9 cellular contexts compared by ENCODE assay signal in genomic region chr5:180201051-180201987, GRCh38. TPM values are rescaled to one million over a fixed set of nuclear protein-coding genes. Genes with fewer than 3 reads are reported as not detected.
DNase-seq lines count a peak whose midpoint lies in the region; ATAC-seq and TF ChIP-seq lines count a peak whose summit lies in the region.
"Had no signal": no experiment of that assay in that cellular context is flagged by ENCODE, and none has a peak within 500 bp of the region (broad histone marks: within the 10 kb centered on the region; RNA-seq: fewer than 3 reads in every experiment).

No MANE protein-coding gene starts in this region.

- TF ChIP-seq CTCF in BE2C (IDR thresholded peaks at IDR 0.05; ENCODE audit: low read depth, low read length) = peak; percentile 67
- TF ChIP-seq CTCF in OCI-LY1 (IDR thresholded peaks at IDR 0.05; ENCODE audit: low read length) = peak; percentile 66
- peak; percentile 46 for TF ChIP-seq CTCF in fibroblast of villous mesenchyme (IDR thresholded peaks at IDR 0.05; ENCODE audit: insufficient read depth, low read depth, low read length)

- H3K4me1 ChIP-seq in BE2C (no peaks in the 10 kb centered on the region), OCI-LY1 (ENCODE audit: insufficient read depth, low read length, severe bottlenecking) (no peaks in the 10 kb centered on the region)

- H3K27me3 ChIP-seq in BE2C (no peaks in the 10 kb centered on the region), H7 (ENCODE audit: control insufficient read depth, insufficient read depth, low read length) (no peaks in the 10 kb centered on the region), OCI-LY1 (ENCODE audit: insufficient read depth, low read length) (no peaks in the 10 kb centered on the region)

- H3K4me3 ChIP-seq in BE2C (ENCODE audit: low read depth, low read length) (no peak overlapping the region), H7 (ENCODE audit: insufficient read depth, low read depth, low read length) (no peak overlapping the region), OCI-LY1 (ENCODE audit: low read depth, low read length, poor library complexity, severe bottlenecking) (no peak overlapping the region), fibroblast of villous mesenchyme (ENCODE audit: low read depth, low read length) (no peak overlapping the region)

- no peaks in the 10 kb centered on the region for H3K9me2 ChIP-seq in OCI-LY1 (ENCODE audit: low read depth, low read length)

- intact Hi-C loops in left colon (cut with DNase I, micrococcal nuclease) = no loop called here

- no peak overlapping the region for H3K4me2 ChIP-seq in OCI-LY1 (ENCODE audit: low read length)

- DNase-seq in BE2C (peak; percentile 55), H7 (peak; percentile 93), fibroblast of villous mesenchyme (ENCODE audit: low read depth) (peak; percentile 33), UCSD-AML1 (lab: John Stamatoyannopoulos, UW; ENCODE audit: unreplicated experiment) (no peak), left colon (no peak)
- DNase-seq in effector CD4-positive, alpha-beta T cell = no peak

- no peak for ATAC-seq in HG02571 (IDR thresholded peaks at IDR 0.05; ENCODE audit: unreplicated experiment)
- no peak for ATAC-seq in left colon

- H3K79me2 ChIP-seq in OCI-LY1 (ENCODE audit: insufficient read depth, low read length) = no peaks in the 10 kb centered on the region

- no peaks in the 10 kb centered on the region for H3K36me3 ChIP-seq in BE2C
- no peaks in the 10 kb centered on the region for H3K36me3 ChIP-seq in H7 (replicated peaks; ENCODE audit: control insufficient read depth, insufficient read depth, low read length)
- H3K36me3 ChIP-seq in OCI-LY1 (ENCODE audit: insufficient read depth, low read length) = no peaks in the 10 kb centered on the region

- no peak overlapping the region for H2AFZ ChIP-seq in OCI-LY1 (ENCODE audit: low read length)

- no peak overlapping the region for H3K9ac ChIP-seq in OCI-LY1 (ENCODE audit: low read length)

- H4K20me1 ChIP-seq in OCI-LY1 (ENCODE audit: insufficient read depth, low read length) = no peaks in the 10 kb centered on the region

- no peaks in the 10 kb centered on the region for H3K9me3 ChIP-seq in BE2C
- H3K9me3 ChIP-seq in OCI-LY1 (ENCODE audit: low read length) = no peaks in the 10 kb centered on the region

- H3K27ac ChIP-seq in OCI-LY1 (ENCODE audit: low read depth, low read length, poor library complexity, severe bottlenecking) = no peak overlapping the region

- no peaks in the 10 kb centered on the region for H3F3A ChIP-seq in OCI-LY1 (ENCODE audit: insufficient read depth, low read length)

RNA-seq across cellular contexts. Expression of gene RASGEF1C, which starts 7.7 kb away (rescaled TPM):
- not detected for polyA plus RNA-seq in BE2C (2012; ENCODE audit: insufficient read depth, insufficient read length, low read depth)
- 0.78 and 1.4 TPM in 2 replicates for total RNA-seq in H7 (2014; rRNA removed; shearing (Covaris generic))
- not detected in 2 replicates for total RNA-seq in fibroblast of villous mesenchyme
- under 1 TPM in 1 of 2 donors, not detected in 1; 0.17 TPM for total RNA-seq in left colon
- total RNA-seq: T-helper 2 cell treated with Interferon-gamma antibody and Interleukin-4, amounts not matched to agents 100 ng/mL and 5 ng/mL, for 36 hours had no signal

Comparison
In these comparisons a context has a peak if more than half of its experiments do, and no peak if none do; other contexts are left out.
1. DNase-seq: peak in BE2C (single experiment), H7 (single experiment) and fibroblast of villous mesenchyme (single experiment); none in UCSD-AML1 (single experiment), effector CD4-positive, alpha-beta T cell (single experiment) and left colon (0 of 2).
2. Peak in every context shown above with its lines, with median percentiles within 50 percentile points of each other: CTCF ChIP-seq.